In the genomic region with DNA sequence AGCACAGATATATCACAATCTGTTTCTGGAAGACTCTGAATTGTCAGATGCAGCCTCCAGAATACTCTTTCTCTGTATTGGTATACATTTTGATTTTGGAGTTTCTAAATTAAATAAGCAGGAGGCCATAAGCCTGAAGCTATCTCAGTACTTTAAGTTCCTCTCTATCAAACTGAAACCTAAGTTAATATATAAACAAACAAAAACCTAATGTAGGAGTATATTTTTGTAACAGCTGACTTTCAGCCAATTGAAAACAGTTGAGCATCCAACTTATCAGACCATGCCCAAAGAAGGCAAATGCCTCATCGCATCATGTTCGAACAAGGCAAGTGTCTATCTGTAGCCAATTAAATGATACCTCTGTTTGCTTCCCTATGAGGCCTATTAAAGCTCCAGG, we compare ENCODE assay signal across 15 cellular contexts.
"Had no signal": no experiment of that assay in that cellular context is flagged by ENCODE, and none has a peak within 500 bp of the region (broad histone marks: within the 10 kb centered on the region; RNA-seq: fewer than 3 reads in every experiment).

No MANE protein-coding gene starts in this region.

- ATAC-seq: effector memory CD8-positive, alpha-beta T cell; gastroesophageal sphincter; left colon; left ventricle myocardium superior; naive thymus-derived CD4-positive, alpha-beta T cell; right cardiac atrium had no signal

- H3K27me3 ChIP-seq: esophagus muscularis mucosa, gastroesophageal sphincter had no signal

- H3K27ac ChIP-seq: epithelial cell of prostate, esophagus muscularis mucosa, gastroesophageal sphincter had no signal

- H3K4me3 ChIP-seq: esophagus muscularis mucosa, gastroesophageal sphincter, lung had no signal

- H3K27ac Mint-ChIP-seq: dendritic cell treated with granulocyte-macrophage colony-stimulating factor and Interleukin-4, amounts not matched to agents 40 ng/mL and 50 ng/mL, for 4 days; effector memory CD8-positive, alpha-beta T cell; naive thymus-derived CD4-positive, alpha-beta T cell had no signal

- H3K4me3 Mint-ChIP-seq: dendritic cell treated with granulocyte-macrophage colony-stimulating factor and Interleukin-4, amounts not matched to agents 40 ng/mL and 50 ng/mL, for 4 days; effector memory CD8-positive, alpha-beta T cell; naive thymus-derived CD4-positive, alpha-beta T cell had no signal

- H3K36me3 ChIP-seq: esophagus muscularis mucosa, gastroesophageal sphincter had no signal

- H3K36me3 Mint-ChIP-seq: naive thymus-derived CD4-positive, alpha-beta T cell had no signal

- H3K27me3 Mint-ChIP-seq: dendritic cell treated with granulocyte-macrophage colony-stimulating factor and Interleukin-4, amounts not matched to agents 40 ng/mL and 50 ng/mL, for 4 days; effector memory CD8-positive, alpha-beta T cell; naive thymus-derived CD4-positive, alpha-beta T cell had no signal

- H3K4me1 ChIP-seq: esophagus muscularis mucosa, gastroesophageal sphincter had no signal

- H3K4me1 Mint-ChIP-seq: naive thymus-derived CD4-positive, alpha-beta T cell had no signal

- H3K9me3 Mint-ChIP-seq: dendritic cell treated with granulocyte-macrophage colony-stimulating factor and Interleukin-4, amounts not matched to agents 40 ng/mL and 50 ng/mL, for 4 days had no signal

- H3K9me3 ChIP-seq: esophagus muscularis mucosa, gastroesophageal sphincter had no signal

- DNase-seq: effector memory CD8-positive, alpha-beta T cell; left colon; left ventricle myocardium superior; mesenchymal stem cell; naive thymus-derived CD4-positive, alpha-beta T cell; right cardiac atrium; small intestine; stimulated activated CD4-positive, alpha-beta T cell treated with anti-CD3 and anti-CD28 coated beads, Interleukin-2, amount 100 ng/mL, for 48 hours; stimulated activated naive CD4-positive, alpha-beta T cell treated with Interleukin-2 at 50 U/mL for 16 hours; trophoblast cell had no signal
